Comparison of ENCODE assay signal across 1 cellular context in the genomic region with DNA sequence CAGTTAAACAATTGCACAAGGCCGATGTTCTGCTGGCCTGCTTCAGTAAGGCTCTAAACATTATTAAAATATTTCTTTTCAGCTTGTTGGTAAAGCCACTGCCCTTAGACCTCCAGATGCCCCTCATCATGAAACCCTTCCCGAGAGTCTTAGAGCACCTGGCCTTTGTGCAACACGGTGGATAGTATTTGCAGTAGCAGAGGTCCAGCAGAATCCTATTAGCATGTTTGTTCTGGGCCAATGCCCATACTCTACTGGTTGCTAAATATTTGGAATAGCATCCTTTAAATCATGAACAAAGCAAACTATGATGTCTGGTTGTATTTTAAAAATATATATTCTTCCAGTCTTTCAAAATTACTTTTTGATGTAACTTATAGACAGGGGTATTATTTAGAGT.
TF ChIP-seq lines count a peak whose summit lies in the region.

No MANE protein-coding gene starts in this region.

TF ChIP-seq in SK-N-SH treated with all-trans-retinoic acid at 6 μM for 48 hours, 23 proteins besides CTCF, POLR2A, EP300 and RAD21 (continued from another document):
- TF ChIP-seq POU6F1 (CRISPR knock-in tag; IDR thresholded peaks at IDR 0.05; ENCODE audit: borderline replicate concordance, low read depth) (no peak), TCF4 (CRISPR knock-in tag; IDR thresholded peaks at IDR 0.05; ENCODE audit: borderline replicate concordance) (peak; percentile 13; the same call in 1 of the 2 replicates)
